ENCODE assay signal across 8 cellular contexts in genomic region chr12:132638541-132639408, GRCh38. TPM values are rescaled to one million over a fixed set of nuclear protein-coding genes. Genes with fewer than 3 reads are reported as not detected.
DNase-seq lines count a peak whose midpoint lies in the region; ATAC-seq and TF ChIP-seq lines count a peak whose summit lies in the region.

No MANE protein-coding gene starts in this region.

- no peak overlapping the region for H3K18ac ChIP-seq in trophoblast cell (ENCODE audit: low read length)

- H2BK5ac ChIP-seq in trophoblast cell (ENCODE audit: low read depth, low read length, poor library complexity) = no peak overlapping the region

- intact Hi-C loops in A673 (cut with micrococcal nuclease; ENCODE audit: unreplicated experiment) = loop anchor here (5.0 kb wide), 1 partner anchor 39 kb away; no protein-coding TSS in a partner anchor

- H2BK120ac ChIP-seq in trophoblast cell (ENCODE audit: insufficient read depth, low read length, poor library complexity) = no peak overlapping the region

- H3K79me1 ChIP-seq in trophoblast cell (ENCODE audit: low read length) = no peaks in the 10 kb centered on the region

- H3K4me3 ChIP-seq in A673 (ENCODE audit: low read depth, low read length, poor library complexity, severe bottlenecking) (no peak overlapping the region), GM12864 (ENCODE audit: low read depth, low read length) (no peak overlapping the region), Peyer's patch (no peak overlapping the region), trophoblast cell (ENCODE audit: low read depth, low read length) (no peak overlapping the region)

- no CpG with 5 or more reads among the region's 25 CpGs for WGBS in trophoblast cell (ENCODE audit: extremely low coverage, insufficient coverage, insufficient read length)

- H3K9ac ChIP-seq in trophoblast cell (ENCODE audit: low read length) = no peak overlapping the region

- H3K27me3 ChIP-seq in A673 (replicated peaks; ENCODE audit: insufficient read depth, low read depth, low read length, poor library complexity) (no peaks in the 10 kb centered on the region), Peyer's patch (no peaks in the 10 kb centered on the region), trophoblast cell (ENCODE audit: insufficient read depth, low read length) (no peaks in the 10 kb centered on the region)

- no peaks in the 10 kb centered on the region for H3K79me2 ChIP-seq in trophoblast cell (ENCODE audit: control insufficient read depth, insufficient read depth, low read length, poor library complexity)

- DNase-seq in A673 (ENCODE audit: low spot score) (peak; percentile 61), GM12864 (ENCODE audit: low read depth) (no peak), Peyer's patch (no peak), fibroblast of gingiva (ENCODE audit: low read depth) (peak; percentile 81), trophoblast cell (peak; percentile 46 to 67), ureter (ENCODE audit: low spot score) (no peak), NCI-H1417 treated with DMSO at 0.1 percent for 48 hours (lab: John Stamatoyannopoulos, UW) (no peak)

- H3K14ac ChIP-seq in trophoblast cell (ENCODE audit: low read length) = no peak overlapping the region

- POLR2A ChIA-PET in A673 (lab: Charles Lee; ENCODE audit: low non-redundant PET) = interaction anchor here (0.5 kb wide), 1 partner anchor 95 kb away, joined by 3 read pairs; no protein-coding TSS in a partner anchor

- no peak overlapping the region for H2AK5ac ChIP-seq in trophoblast cell (ENCODE audit: low read length)

- no peak overlapping the region for H3K4me2 ChIP-seq in trophoblast cell (ENCODE audit: low read length)

- no peak overlapping the region for H3K23ac ChIP-seq in trophoblast cell (ENCODE audit: low read length)

- H3K27ac ChIP-seq in A673 (ENCODE audit: low read depth, low read length, poor library complexity, severe bottlenecking) (no peak overlapping the region), Peyer's patch (no peak overlapping the region), trophoblast cell (ENCODE audit: low read depth, low read length) (no peak overlapping the region)

- H4K8ac ChIP-seq in trophoblast cell (ENCODE audit: low read depth, low read length) = no peak overlapping the region

- H3K9me3 ChIP-seq in A673 (ENCODE audit: low read depth, low read length, poor library complexity, severe bottlenecking) (no peaks in the 10 kb centered on the region), Peyer's patch (no peaks in the 10 kb centered on the region), trophoblast cell (ENCODE audit: insufficient read depth, low read depth, low read length) (no peaks in the 10 kb centered on the region)

- no TSS peak for BruUV-seq in A673 (replicated peaks; lab: Mats Ljungman, UMichigan)

- H3K4me1 ChIP-seq in A673 (ENCODE audit: insufficient read depth, low read length, poor library complexity, severe bottlenecking) = no peaks in the 10 kb centered on the region
- H3K4me1 ChIP-seq in Peyer's patch = no peaks in the 10 kb centered on the region
- no peaks in the 10 kb centered on the region for H3K4me1 ChIP-seq in trophoblast cell (ENCODE audit: control insufficient read depth in 1 of 2, insufficient read depth in 2 of 2, low read length in 2 of 2)

- ATAC-seq in GM18861 (IDR thresholded peaks at IDR 0.05; ENCODE audit: unreplicated experiment) = no peak

- no peak overlapping the region for H4K12ac ChIP-seq in trophoblast cell (ENCODE audit: low read depth, low read length)

- CTCF ChIA-PET in A673 (lab: Charles Lee) = interaction anchor here (0.6 to 1.4 kb wide), 3 partner anchors 210 to 225 kb away, joined by 3 to 4 read pairs (median 4); no protein-coding TSS in a partner anchor

- no peak for TF ChIP-seq POLR2A in Peyer's patch (IDR thresholded peaks at IDR 0.05)

- H3K36me3 ChIP-seq in A673 (ENCODE audit: insufficient read depth, low read length, poor library complexity, severe bottlenecking) (peaks cover 81% of the 10 kb centered on the region), Peyer's patch (peaks cover 0 to 75% (median 0%) of the 10 kb centered on the region in 3 donors), trophoblast cell (ENCODE audit: control insufficient read depth in 1 of 2, insufficient read depth in 2 of 2, low read length in 2 of 2) (peaks cover 81 to 91% of the 10 kb centered on the region in 2 experiments)

- H3K4ac ChIP-seq in trophoblast cell (ENCODE audit: low read depth, low read length) = no peak overlapping the region

- no peak overlapping the region for H2AFZ ChIP-seq in trophoblast cell (ENCODE audit: insufficient read depth, low read length, poor library complexity)

- no peak overlapping the region for H2BK12ac ChIP-seq in trophoblast cell (ENCODE audit: low read length)

- no peak overlapping the region for H4K91ac ChIP-seq in trophoblast cell (ENCODE audit: low read depth, low read length)

- TF ChIP-seq CTCF in A673 (conservative IDR thresholded peaks at IDR 0.05; ENCODE audit: low read depth, low read length) (peak; percentile 86), GM12864 (IDR thresholded peaks at IDR 0.05; ENCODE audit: low read depth, low read length, missing control alignments) (peak; percentile 79), Peyer's patch (IDR thresholded peaks at IDR 0.05) (peak in 5 of 6 experiments; percentile 12 to 59 (median 57))

RNA-seq across cellular contexts. Expression of gene P2RX2, which starts 20.2 kb away (rescaled TPM):
- total RNA-seq in A673 (2021) = 0.17 TPM in 1 of 2 replicates, not detected in the other
- total RNA-seq in Peyer's patch = 1 to 10 TPM in 3 of 4 donors, not detected in 1; 3.8 to 4.7 (median 4.1) TPM
- polyA plus RNA-seq in trophoblast cell (2013) = 0.15 and 0.16 TPM in 2 replicates
- total RNA-seq in ureter = 0.36 TPM

RNA-seq across cellular contexts. Expression of gene LRCOL1, which starts 28.4 kb away (rescaled TPM):
- total RNA-seq in A673 (2021) = not detected in 2 replicates
- total RNA-seq in Peyer's patch = not detected
- polyA plus RNA-seq in trophoblast cell (2013) = not detected in 2 replicates
- total RNA-seq in ureter = not detected

RNA-seq across cellular contexts. Expression of gene POLE, which starts 48.4 kb away (rescaled TPM):
- 229 and 239 TPM in 2 replicates for total RNA-seq in A673 (2021)
- 100 to 1,000 TPM in 2 of 4 donors, 10 to 100 TPM in 2; 58.3 to 198 (median 84.3) TPM for total RNA-seq in Peyer's patch
- polyA plus RNA-seq in trophoblast cell (2013) = 29.4 and 30.7 TPM in 2 replicates
- total RNA-seq in ureter = 42.4 TPM

RNA-seq across cellular contexts. Expression of gene PXMP2, which starts 48.6 kb away (rescaled TPM):
- total RNA-seq in A673 (2021) (52.2 and 52.6 TPM in 2 replicates), Peyer's patch (100 to 1,000 TPM in 2 of 4 donors, 10 to 100 TPM in 2; 19.8 to 157 (median 109) TPM), ureter (11.8 TPM)
- polyA plus RNA-seq in trophoblast cell (2013) = 17.1 and 18.2 TPM in 2 replicates

Comparison
In these comparisons a context has a peak if more than half of its experiments do, and no peak if none do; other contexts are left out.
1. DNase-seq: peak in A673 (single experiment), fibroblast of gingiva (single experiment) and trophoblast cell (2 of 2); none in GM12864 (single experiment), Peyer's patch (0 of 3), ureter (single experiment) and NCI-H1417 treated with DMSO at 0.1 percent for 48 hours (single experiment).
2. Peak in every context shown above with its lines, with median percentiles within 50 percentile points of each other: CTCF ChIP-seq.